12 cellular contexts compared by ENCODE assay signal in genomic region chr18:12336887-12337286, GRCh38. TPM values are rescaled to one million over a fixed set of nuclear protein-coding genes. Genes with fewer than 3 reads are reported as not detected.
DNase-seq lines count a peak whose midpoint lies in the region; ATAC-seq and FAIRE-seq lines count a peak whose summit lies in the region.
"Had no signal": no experiment of that assay in that cellular context is flagged by ENCODE, and none has a peak within 500 bp of the region (broad histone marks: within the 10 kb centered on the region; RNA-seq: fewer than 3 reads in every experiment).

No MANE protein-coding gene starts in this region.

- H3K27ac Mint-ChIP-seq in CD4-positive, alpha-beta memory T cell, result peak overlapping the region in 4 of 7 donors; percentile 50 to 74 (median 60)
- H3K27ac Mint-ChIP-seq: T-cell had no signal

- H3K27me3 ChIP-seq in CD4-positive, alpha-beta memory T cell (ENCODE audit: insufficient read depth, low read length), result no peaks in the 10 kb centered on the region

- peaks cover 52 to 53% of the 10 kb centered on the region in 2 donors for H3K36me3 Mint-ChIP-seq in CD4-positive, alpha-beta memory T cell

- H3K27ac ChIP-seq in CD4-positive, alpha-beta memory T cell (ENCODE audit: low read depth, low read length), result no peak overlapping the region

- FAIRE-seq in GM19239 (lab: Jason Lieb, UNC), result no peak

- POLR2A ChIA-PET in CD4-positive, alpha-beta memory T cell (lab: Charles Lee; ENCODE audit: partially characterized antibody), result no interaction called here

- H3K9me3 ChIP-seq in CD4-positive, alpha-beta memory T cell (ENCODE audit: control insufficient read depth in 1 of 2, low read length in 2 of 2), result no peaks in the 10 kb centered on the region

- H3K4me3 ChIP-seq in CD4-positive, alpha-beta memory T cell (ENCODE audit: low read length in 2 of 2), result no peak overlapping the region

- no peak overlapping the region for H3K4me3 Mint-ChIP-seq in CD4-positive, alpha-beta memory T cell
- H3K4me3 Mint-ChIP-seq: dendritic cell treated with granulocyte-macrophage colony-stimulating factor and Interleukin-4, amounts not matched to agents 40 ng/mL and 50 ng/mL, for 4 days; T-cell had no signal

- H3K4me1 Mint-ChIP-seq in CD4-positive, alpha-beta memory T cell, result no peaks in the 10 kb centered on the region
- H3K4me1 Mint-ChIP-seq: T-cell had no signal

- no peaks in the 10 kb centered on the region for H3K27me3 Mint-ChIP-seq in CD4-positive, alpha-beta memory T cell
- H3K27me3 Mint-ChIP-seq: dendritic cell treated with granulocyte-macrophage colony-stimulating factor and Interleukin-4, amounts not matched to agents 40 ng/mL and 50 ng/mL, for 4 days; T-cell had no signal

- intact Hi-C loops in CD4-positive, alpha-beta memory T cell (cut with micrococcal nuclease), result no loop called here

- no peaks in the 10 kb centered on the region for H3K9me3 Mint-ChIP-seq in CD4-positive, alpha-beta memory T cell
- H3K9me3 Mint-ChIP-seq: dendritic cell treated with granulocyte-macrophage colony-stimulating factor and Interleukin-4, amounts not matched to agents 40 ng/mL and 50 ng/mL, for 4 days; T-cell had no signal

- H3K4me1 ChIP-seq in CD4-positive, alpha-beta memory T cell (ENCODE audit: insufficient read depth, low read length), result no peaks in the 10 kb centered on the region

- peaks cover 23% of the 10 kb centered on the region for H3K36me3 ChIP-seq in CD4-positive, alpha-beta memory T cell (ENCODE audit: insufficient read depth, low read length)

- peak; percentile 60 for ATAC-seq in left lobe of liver
- ATAC-seq: T-cell had no signal

- CTCF ChIA-PET in CD4-positive, alpha-beta memory T cell (lab: Charles Lee; ENCODE audit: partially characterized antibody), result no interaction called here

- DNase-seq in CD4-positive, alpha-beta memory T cell, result no peak
- DNase-seq in HS-27A (ENCODE audit: low read depth), result peak; percentile 29
- DNase-seq in amniotic epithelial cell (ENCODE audit: low read depth), result peak; percentile 81
- DNase-seq in left lobe of liver (ENCODE audit: low spot score), result no peak
- DNase-seq in stimulated activated naive CD4-positive, alpha-beta T cell treated with Interleukin-2 at 50 U/mL for 16 hours (lab: John Stamatoyannopoulos, UW), result no peak
- no peak for DNase-seq in GM19239 (ENCODE audit: insufficient read length, low spot score)
- DNase-seq in NCI-H524 (lab: John Stamatoyannopoulos, UW), result no peak
- DNase-seq in stimulated activated CD4-positive, alpha-beta T cell treated with anti-CD3 and anti-CD28 coated beads, Interleukin-2, amount 100 ng/mL, for 24 hours, result no peak
- DNase-seq: left ventricle myocardium superior, NCI-H1694, T-cell had no signal

RNA-seq across cellular contexts. Expression of gene TUBB6, which starts 28.8 kb away (rescaled TPM):
- total RNA-seq in CD4-positive, alpha-beta memory T cell, result 1 to 10 TPM in 1 of 2 experiments, under 1 TPM in 1; 0.96 to 1.9 TPM
- 1 to 10 TPM; 1.3 to 3.2 TPM for polyA plus RNA-seq in CD4-positive, alpha-beta memory T cell
- 5.2 TPM for total RNA-seq in left lobe of liver

RNA-seq across cellular contexts. Expression of gene AFG3L2, which starts 40.1 kb away (rescaled TPM):
- total RNA-seq in CD4-positive, alpha-beta memory T cell, result 10 to 100 TPM; 31.4 to 33.1 TPM
- 10 to 100 TPM; 27.8 to 34.6 TPM for polyA plus RNA-seq in CD4-positive, alpha-beta memory T cell
- 34.6 TPM for total RNA-seq in left lobe of liver

Comparison
In these comparisons a context has a peak if more than half of its experiments do, and no peak if none do; other contexts are left out.
1. DNase-seq: peak in HS-27A (single experiment) and amniotic epithelial cell (single experiment); none in CD4-positive, alpha-beta memory T cell (0 of 5), left lobe of liver (single experiment), stimulated activated naive CD4-positive, alpha-beta T cell treated with Interleukin-2 at 50 U/mL for 16 hours (single experiment), GM19239 (single experiment), NCI-H524 (0 of 2) and stimulated activated CD4-positive, alpha-beta T cell treated with anti-CD3 and anti-CD28 coated beads, Interleukin-2, amount 100 ng/mL, for 24 hours (0 of 2).